ENCODE assay signal across 9 cellular contexts in genomic region chr3:10249833-10250232, GRCh38. TPM values are rescaled to one million over a fixed set of nuclear protein-coding genes. Genes with fewer than 3 reads are reported as not detected.
DNase-seq lines count a peak whose midpoint lies in the region; ATAC-seq and TF ChIP-seq lines count a peak whose summit lies in the region.
"Had no signal": no experiment of that assay in that cellular context is flagged by ENCODE, and none has a peak within 500 bp of the region (broad histone marks: within the 10 kb centered on the region; RNA-seq: fewer than 3 reads in every experiment).

No MANE protein-coding gene starts in this region.

- POLR2A ChIA-PET in MCF 10A (lab: Yijun Ruan, JAX): interaction anchor here (0.6 to 1.4 kb wide), 4 partner anchors 58 to 398 kb away, joined by 3 to 5 read pairs (median 4); partner anchors contain the start of gene VHL

- DNase-seq in right atrium auricular region (ENCODE audit: low spot score) (no peak), Right ventricle myocardium superior (no peak), MCF 10A (ENCODE audit: unreplicated experiment) (no peak), dermis blood vessel endothelial cell (no peak), NCI-H510A treated with DMSO at 0.1 percent for 48 hours (lab: John Stamatoyannopoulos, UW) (no peak), T-helper 9 cell (no peak)
- DNase-seq in stimulated activated naive CD4-positive, alpha-beta T cell (lab: John Stamatoyannopoulos, UW): no peak
- DNase-seq: NCI-H1048 had no signal

- BruUV-seq in MCF 10A (replicated peaks; lab: Mats Ljungman, UMichigan): no TSS peak

- peak overlapping the region; percentile 69 for H3K27ac Mint-ChIP-seq in MCF 10A (ENCODE audit: low read depth, unreplicated experiment)

- CTCF ChIA-PET in MCF 10A (lab: Yijun Ruan, JAX): no interaction called here

- peak overlapping the region; percentile 90 for H3K4me3 Mint-ChIP-seq in MCF 10A (ENCODE audit: unreplicated experiment)

- peaks cover 37% of the 10 kb centered on the region for H3K4me1 Mint-ChIP-seq in MCF 10A (ENCODE audit: insufficient read depth, unreplicated experiment)

- H3K4me1 ChIP-seq in right atrium auricular region: peaks cover 0 to 36% of the 10 kb centered on the region in 2 donors
- peaks cover 18 to 32% of the 10 kb centered on the region in 2 donors for H3K4me1 ChIP-seq in mucosa of rectum (ENCODE audit: control insufficient read depth in 2 of 2, insufficient read depth in 2 of 2, low read length in 2 of 2)

- H3K36me3 ChIP-seq in right atrium auricular region (peaks cover 15% of the 10 kb centered on the region), mucosa of rectum (ENCODE audit: control insufficient read depth in 2 of 2, insufficient read depth in 2 of 2, low read length in 2 of 2) (peaks cover 15 to 24% of the 10 kb centered on the region in 2 donors)

- intact Hi-C loops in Right ventricle myocardium superior (cut with DNase I): no loop called here
- intact Hi-C loops in MCF 10A (cut with micrococcal nuclease): no loop called here

- peak overlapping the region; percentile 67 to 80 for H3K4me3 ChIP-seq in right atrium auricular region
- H3K4me3 ChIP-seq in mucosa of rectum (ENCODE audit: low read length in 2 of 2): peak overlapping the region; percentile 77 to 90

- peak overlapping the region; percentile 75 to 94 for H3K9ac ChIP-seq in mucosa of rectum (ENCODE audit: low read depth in 1 of 2, low read length in 2 of 2)

- H3K27me3 Mint-ChIP-seq in MCF 10A (ENCODE audit: insufficient read depth, unreplicated experiment): no peaks in the 10 kb centered on the region

- no peaks in the 10 kb centered on the region for H3K27me3 ChIP-seq in right atrium auricular region
- no peaks in the 10 kb centered on the region for H3K27me3 ChIP-seq in mucosa of rectum (ENCODE audit: control insufficient read depth in 2 of 2, insufficient read depth in 2 of 2, low read length in 2 of 2)

- H3K27ac ChIP-seq in right atrium auricular region (peak overlapping the region in 1 of 2 donors; percentile 83), mucosa of rectum (ENCODE audit: low read depth in 2 of 2, low read length in 2 of 2) (peak overlapping the region; percentile 12 to 82)

- H3K9me3 Mint-ChIP-seq in MCF 10A (ENCODE audit: unreplicated experiment): no peaks in the 10 kb centered on the region

- no peak for ATAC-seq in Right ventricle myocardium superior (ENCODE audit: poor library complexity)

- H3K9me3 ChIP-seq in right atrium auricular region (peaks cover 0 to 9% of the 10 kb centered on the region in 2 donors), mucosa of rectum (ENCODE audit: control insufficient read depth in 2 of 2, low read length in 2 of 2) (no peaks in the 10 kb centered on the region)

- no peak for TF ChIP-seq CTCF in right atrium auricular region (IDR thresholded peaks at IDR 0.05)
- TF ChIP-seq CTCF in MCF 10A (IDR thresholded peaks at IDR 0.05; ENCODE audit: unreplicated experiment): no peak

- peaks cover 31% of the 10 kb centered on the region for H3K36me3 Mint-ChIP-seq in MCF 10A (ENCODE audit: insufficient read depth, unreplicated experiment)

RNA-seq across cellular contexts. Expression of gene TATDN2, which starts 1.6 kb away (rescaled TPM):
- total RNA-seq in right atrium auricular region (10 to 100 TPM in 1 of 2 donors, 1 to 10 TPM in 1; 9.8 to 14.3 TPM), Right ventricle myocardium superior (16.4 TPM), MCF 10A (2022) (21.0 and 25.9 TPM in 2 replicates), dermis blood vessel endothelial cell (11.4 and 13.8 TPM in 2 replicates)

RNA-seq across cellular contexts. Expression of gene GHRL, which starts 42.9 kb away (rescaled TPM):
- total RNA-seq in right atrium auricular region (not detected), Right ventricle myocardium superior (not detected), MCF 10A (2022) (not detected in 2 replicates), dermis blood vessel endothelial cell (0.19 and 0.68 TPM in 2 replicates)
